Comparison of ENCODE assay signal across 8 cellular contexts in genomic region chr3:196740476-196741400, GRCh38. TPM values are rescaled to one million over a fixed set of nuclear protein-coding genes. Genes with fewer than 3 reads are reported as not detected.
DNase-seq lines count a peak whose midpoint lies in the region; ATAC-seq and TF ChIP-seq lines count a peak whose summit lies in the region.

No MANE protein-coding gene starts in this region.

- H3K27ac ChIP-seq in OCI-LY1 (ENCODE audit: low read depth, low read length, poor library complexity, severe bottlenecking) (peak overlapping the region; percentile 80), cardiac muscle cell (peak overlapping the region; percentile 98), ovary (peak overlapping the region; percentile 91 to 95)

- TF ChIP-seq POLR2A in ovary (IDR thresholded peaks at IDR 0.05) = no peak

- H2AFZ ChIP-seq in OCI-LY1 (ENCODE audit: low read length) = no peak overlapping the region

- H3K79me2 ChIP-seq in OCI-LY1 (ENCODE audit: insufficient read depth, low read length) = peaks cover 57% of the 10 kb centered on the region

- H3K27ac Mint-ChIP-seq in activated naive CD8-positive, alpha-beta T cell treated with anti-CD3 and anti-CD28 coated beads, Interleukin-2, amount 10 ng/mL, durations not matched to agents 7 days and 5 days = peak overlapping the region; percentile 96

- H3K9me3 ChIP-seq in OCI-LY1 (ENCODE audit: low read length) (peaks cover 6% of the 10 kb centered on the region), cardiac muscle cell (ENCODE audit: low read depth) (no peaks in the 10 kb centered on the region), ovary (no peaks in the 10 kb centered on the region)

- peak overlapping the region; percentile 88 for H3K4me3 ChIP-seq in OCI-LY1 (ENCODE audit: low read depth, low read length, poor library complexity, severe bottlenecking)
- H3K4me3 ChIP-seq in cardiac muscle cell = peak overlapping the region; percentile 93
- peak overlapping the region; percentile 96 for H3K4me3 ChIP-seq in ovary

- H3K36me3 ChIP-seq in OCI-LY1 (ENCODE audit: insufficient read depth, low read length) = peaks cover 23% of the 10 kb centered on the region
- H3K36me3 ChIP-seq in cardiac muscle cell = no peaks in the 10 kb centered on the region
- H3K36me3 ChIP-seq in ovary = no peaks in the 10 kb centered on the region

- H3F3A ChIP-seq in OCI-LY1 (ENCODE audit: insufficient read depth, low read length) = no peaks in the 10 kb centered on the region

- peak overlapping the region; percentile 98 for H3K4me3 Mint-ChIP-seq in activated naive CD8-positive, alpha-beta T cell treated with anti-CD3 and anti-CD28 coated beads, Interleukin-2, amount 10 ng/mL, durations not matched to agents 7 days and 5 days

- ATAC-seq in HG02642 (IDR thresholded peaks at IDR 0.05; ENCODE audit: poor library complexity, unreplicated experiment) = peak; percentile 1
- no peak for ATAC-seq in activated naive CD8-positive, alpha-beta T cell treated with anti-CD3 and anti-CD28 coated beads, Interleukin-2, amount 10 ng/mL, durations not matched to agents 7 days and 5 days (ENCODE audit: low read depth)

- no peaks in the 10 kb centered on the region for H3K27me3 Mint-ChIP-seq in activated naive CD8-positive, alpha-beta T cell treated with anti-CD3 and anti-CD28 coated beads, Interleukin-2, amount 10 ng/mL, durations not matched to agents 7 days and 5 days

- peaks cover 3% of the 10 kb centered on the region for H3K9me3 Mint-ChIP-seq in activated naive CD8-positive, alpha-beta T cell treated with anti-CD3 and anti-CD28 coated beads, Interleukin-2, amount 10 ng/mL, durations not matched to agents 7 days and 5 days

- peaks cover 19% of the 10 kb centered on the region for H3K4me1 Mint-ChIP-seq in activated naive CD8-positive, alpha-beta T cell treated with anti-CD3 and anti-CD28 coated beads, Interleukin-2, amount 10 ng/mL, durations not matched to agents 7 days and 5 days

- 0% methylated on average over 31 of the region's 31 CpGs for WGBS in ovary, 3 donors

- no peaks in the 10 kb centered on the region for H3K9me2 ChIP-seq in OCI-LY1 (ENCODE audit: low read depth, low read length)

- intact Hi-C loops in ovary (cut with DNase I) = no loop called here

- H3K36me3 Mint-ChIP-seq in activated naive CD8-positive, alpha-beta T cell treated with anti-CD3 and anti-CD28 coated beads, Interleukin-2, amount 10 ng/mL, durations not matched to agents 7 days and 5 days = peaks cover 22% of the 10 kb centered on the region

- H3K4me2 ChIP-seq in OCI-LY1 (ENCODE audit: low read length) = peak overlapping the region; percentile 90

- peak overlapping the region; percentile 95 for H3K9ac ChIP-seq in OCI-LY1 (ENCODE audit: low read length)

- POLR2A ChIA-PET in activated naive CD8-positive, alpha-beta T cell treated with anti-CD3 and anti-CD28 coated beads, Interleukin-2, amount 10 ng/mL, durations not matched to agents 7 days and 5 days (lab: Charles Lee) = interaction anchor here (1.2 to 3.1 kb wide), 9 partner anchors 15 to 289 kb away, joined by 4 to 28 read pairs (median 4); partner anchors contain the start of genes CEP19, FBXO45, MELTF and PIGX

- H4K20me1 ChIP-seq in OCI-LY1 (ENCODE audit: insufficient read depth, low read length) = no peaks in the 10 kb centered on the region

- H3K4me1 ChIP-seq in OCI-LY1 (ENCODE audit: insufficient read depth, low read length, severe bottlenecking) = peaks cover 19% of the 10 kb centered on the region
- H3K4me1 ChIP-seq in cardiac muscle cell (ENCODE audit: low read depth) = no peaks in the 10 kb centered on the region
- peaks cover 7% of the 10 kb centered on the region for H3K4me1 ChIP-seq in ovary (ENCODE audit: insufficient read depth)

- peak; percentile 46 for DNase-seq in Daoy (ENCODE audit: low read depth)
- no peak for DNase-seq in activated naive CD8-positive, alpha-beta T cell treated with anti-CD3 and anti-CD28 coated beads, Interleukin-2, amount 10 ng/mL, durations not matched to agents 7 days and 5 days
- DNase-seq in cardiac muscle cell (ENCODE audit: low read depth in 1 of 2, low spot score in 1 of 2) = peak; percentile 66 to 72
- peak in 4 of 5 donors; percentile 18 to 53 (median 28) for DNase-seq in ovary
- no peak for DNase-seq in cerebellar nuclear complex (lab: John Stamatoyannopoulos, UW)
- no peak for DNase-seq in effector CD8-positive, alpha-beta T cell (lab: John Stamatoyannopoulos, UW)

- TF ChIP-seq EP300 in ovary (IDR thresholded peaks at IDR 0.05) = no peak

- TF ChIP-seq CTCF in OCI-LY1 (IDR thresholded peaks at IDR 0.05; ENCODE audit: low read length) = no peak
- TF ChIP-seq CTCF in cardiac muscle cell (IDR thresholded peaks at IDR 0.05; ENCODE audit: low read depth, low read length) = no peak
- no peak for TF ChIP-seq CTCF in ovary (IDR thresholded peaks at IDR 0.05)

- H3K27me3 ChIP-seq in OCI-LY1 (ENCODE audit: insufficient read depth, low read length) (no peaks in the 10 kb centered on the region), cardiac muscle cell (no peaks in the 10 kb centered on the region), ovary (no peaks in the 10 kb centered on the region)

RNA-seq across cellular contexts. Expression of gene PAK2, which starts 1.1 kb away (rescaled TPM):
- 36.1 and 44.6 TPM in 2 replicates for total RNA-seq in Daoy (2014; rRNA removed; shearing (Covaris generic))
- 10 to 100 TPM; 77.2 to 81.3 TPM for total RNA-seq in activated naive CD8-positive, alpha-beta T cell treated with anti-CD3 and anti-CD28 coated beads, Interleukin-2, amount 10 ng/mL, durations not matched to agents 7 days and 5 days
- 19.1 and 48.6 TPM in 2 replicates for total RNA-seq in cardiac muscle cell
- 18.5 and 35.4 TPM in 2 replicates for polyA plus RNA-seq in cardiac muscle cell
- 10 to 100 TPM; 24.2 to 57.3 (median 44.2) TPM for total RNA-seq in ovary
- 10 to 100 TPM; 17.0 to 59.5 TPM for polyA plus RNA-seq in ovary

RNA-seq across cellular contexts. Expression of gene PIGX, which starts 28.6 kb away (rescaled TPM):
- 28.7 and 33.1 TPM in 2 replicates for total RNA-seq in Daoy (2014; rRNA removed; shearing (Covaris generic))
- total RNA-seq in activated naive CD8-positive, alpha-beta T cell treated with anti-CD3 and anti-CD28 coated beads, Interleukin-2, amount 10 ng/mL, durations not matched to agents 7 days and 5 days = 10 to 100 TPM; 32.6 to 33.5 TPM
- 21.7 and 61.3 TPM in 2 replicates for total RNA-seq in cardiac muscle cell
- polyA plus RNA-seq in cardiac muscle cell = 54.5 and 61.2 TPM in 2 replicates
- total RNA-seq in ovary = 10 to 100 TPM in 6 of 7 donors, 1 to 10 TPM in 1; 9.4 to 21.5 (median 17.8) TPM
- 10 to 100 TPM; 10.5 to 22.4 TPM for polyA plus RNA-seq in ovary

RNA-seq across cellular contexts. Expression of gene CEP19, which starts 28.7 kb away (rescaled TPM):
- 2.5 and 6.2 TPM in 2 replicates for total RNA-seq in Daoy (2014; rRNA removed; shearing (Covaris generic))
- 1 to 10 TPM; 4.8 to 5.7 TPM for total RNA-seq in activated naive CD8-positive, alpha-beta T cell treated with anti-CD3 and anti-CD28 coated beads, Interleukin-2, amount 10 ng/mL, durations not matched to agents 7 days and 5 days
- total RNA-seq in cardiac muscle cell (2.9 and 5.0 TPM in 2 replicates), ovary (1 to 10 TPM in 6 of 7 donors, under 1 TPM in 1; 0.83 to 2.8 (median 1.6) TPM)
- polyA plus RNA-seq in cardiac muscle cell (8.2 and 9.3 TPM in 2 replicates), ovary (1 to 10 TPM; 2.0 to 4.8 TPM)

Comparison
In these comparisons a context has a peak if more than half of its experiments do, and no peak if none do; other contexts are left out.
1. DNase-seq: peak in Daoy (single experiment), cardiac muscle cell (2 of 2) and ovary (4 of 5); none in activated naive CD8-positive, alpha-beta T cell treated with anti-CD3 and anti-CD28 coated beads, Interleukin-2, amount 10 ng/mL, durations not matched to agents 7 days and 5 days (single experiment), cerebellar nuclear complex (0 of 2) and effector CD8-positive, alpha-beta T cell (single experiment).
2. Peak in every context shown above with its lines, with median percentiles within 50 percentile points of each other: H3K27ac ChIP-seq and H3K4me3 ChIP-seq.